In the genomic region with DNA sequence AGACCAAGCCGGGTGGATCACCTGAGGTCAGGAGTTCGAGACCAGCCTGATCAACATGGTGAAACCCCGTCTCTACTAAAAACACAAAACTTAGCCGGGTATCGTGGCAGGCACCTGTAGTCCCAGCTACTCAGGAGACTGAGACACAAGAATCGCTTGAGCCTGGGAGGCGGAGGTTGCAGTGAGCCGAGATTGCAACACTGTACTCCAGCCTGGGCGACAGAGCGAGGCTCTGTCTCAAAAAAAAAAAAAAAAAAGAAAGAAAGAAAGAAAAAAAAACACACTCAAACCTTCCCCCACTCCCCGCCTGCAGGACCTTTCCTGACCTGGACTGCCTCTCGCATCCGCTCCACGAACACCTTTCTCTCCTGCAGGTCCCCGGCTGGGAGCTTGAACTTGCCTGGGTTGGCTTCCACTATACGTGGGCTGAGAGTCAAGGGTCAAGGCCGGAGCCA, we compare ENCODE assay signal across 8 cellular contexts. TPM values are rescaled to one million over a fixed set of nuclear protein-coding genes. Genes with fewer than 3 reads are reported as not detected.
DNase-seq lines count a peak whose midpoint lies in the region; ATAC-seq and TF ChIP-seq lines count a peak whose summit lies in the region.
"Not testable (repeated sequence)": the region's sequence is repeated elsewhere in the genome, so short reads cannot be mapped to it uniquely, and the experiment has no call there.

No MANE protein-coding gene starts in this region.

- not testable (repeated sequence) for H3K27me3 ChIP-seq in IMR-90 (ENCODE audit: control insufficient read depth, insufficient read depth, low read length); layer of hippocampus (ENCODE audit: control insufficient read depth, insufficient read depth, low read length); neuronal stem cell (ENCODE audit: control insufficient read depth in 3 of 3, insufficient read depth in 3 of 3, low read depth in 1 of 3, low read length in 3 of 3)

- peaks cover 10% of the 10 kb centered on the region for H3K36me3 Mint-ChIP-seq in T-cell

- peak overlapping the region; percentile 69 for H2BK20ac ChIP-seq in IMR-90 (ENCODE audit: low read depth, low read length)

- not testable (repeated sequence) for TF ChIP-seq RAD21 in IMR-90 (IDR thresholded peaks at IDR 0.05; ENCODE audit: low read length)

- H3K79me1 ChIP-seq in IMR-90 (ENCODE audit: low read depth in 1 of 2, low read length in 2 of 2) (peaks cover 2 to 48% of the 10 kb centered on the region in 2 experiments; a peak in 2 of 4 replicates), neuronal stem cell (ENCODE audit: low read depth, low read length) (peaks cover 13% of the 10 kb centered on the region)

- H2BK120ac ChIP-seq in IMR-90 (ENCODE audit: low read depth, low read length): peak overlapping the region; percentile 59
- not testable (repeated sequence) for H2BK120ac ChIP-seq in neuronal stem cell (ENCODE audit: low read depth, low read length)

- H4K5ac ChIP-seq in IMR-90 (ENCODE audit: low read depth, low read length): peak overlapping the region; percentile 71

- H3K9ac ChIP-seq in IMR-90 (ENCODE audit: low read depth, low read length): peak overlapping the region; percentile 76
- H3K9ac ChIP-seq in neuronal stem cell (ENCODE audit: low read depth, low read length, poor library complexity): peak overlapping the region; percentile 87

- not testable (repeated sequence) for H3K9me3 ChIP-seq in IMR-90 (ENCODE audit: control insufficient read depth, insufficient read depth, low read length); neuronal stem cell (replicated peaks in 1 of 2; ENCODE audit: control insufficient read depth in 2 of 2, insufficient read depth in 1 of 2, low read depth in 1 of 2, low read length in 2 of 2)

- H4K91ac ChIP-seq in IMR-90 (ENCODE audit: insufficient read depth, low read depth, low read length): peak overlapping the region; percentile 74
- H4K91ac ChIP-seq in neuronal stem cell (ENCODE audit: low read depth, low read length, poor library complexity): not testable (repeated sequence)

- peak overlapping the region; percentile 89 for H3K4ac ChIP-seq in IMR-90 (ENCODE audit: low read depth, low read length)
- not testable (repeated sequence) for H3K4ac ChIP-seq in neuronal stem cell (ENCODE audit: low read length)

- H3K4me2 ChIP-seq in IMR-90 (ENCODE audit: low read depth, low read length) (peak overlapping the region; percentile 94), neuronal stem cell (ENCODE audit: insufficient read depth, low read length, poor library complexity, severe bottlenecking) (peak overlapping the region; percentile 84)

- DNase-seq in IMR-90; T-cell; epithelial cell of prostate (ENCODE audit: low read depth, low spot score); neuronal stem cell (ENCODE audit: low spot score): not testable (repeated sequence)
- DNase-seq in substantia nigra (lab: John Stamatoyannopoulos, UW): peak in 1 of 49 donors; percentile 46

- H3K4me3 Mint-ChIP-seq in T-cell: peak overlapping the region; percentile 80 to 99 (median 98)

- POLR2A ChIA-PET in IMR-90 (lab: Charles Lee; ENCODE audit: unreplicated experiment): interaction anchor here (0.6 kb wide), 1 partner anchor 58 kb away, joined by 7 read pairs; no protein-coding TSS in a partner anchor
- POLR2A ChIA-PET in T-cell (lab: Charles Lee): not testable (repeated sequence)

- intact Hi-C loops in IMR-90 (cut with micrococcal nuclease): not testable (repeated sequence)

- H4K20me1 ChIP-seq in IMR-90 (ENCODE audit: insufficient read depth, low read length): peaks cover 14% of the 10 kb centered on the region

- not testable (repeated sequence) for TF ChIP-seq POLR2A in IMR-90 (IDR thresholded peaks at IDR 0.05; ENCODE audit: low read depth, low read length)

- dilution Hi-C loops in IMR-90 (cut with HindIII; ENCODE audit: low sequenced_read_pairs, unreplicated experiment): not testable (repeated sequence)

- not testable (repeated sequence) for ATAC-seq in IMR-90 (ENCODE audit: low read depth); T-cell (replicated peaks in 1 of 4)

- H3K36me3 ChIP-seq in IMR-90 (ENCODE audit: control insufficient read depth, insufficient read depth, low read length) (peaks cover 12% of the 10 kb centered on the region), neuronal stem cell (replicated peaks in 1 of 2; ENCODE audit: control insufficient read depth in 2 of 2, insufficient read depth in 2 of 2, low read length in 2 of 2) (peaks cover 5 to 20% of the 10 kb centered on the region in 2 donors)

- H3K9me1 ChIP-seq in IMR-90 (ENCODE audit: insufficient read depth, low read length): not testable (repeated sequence)

- H3K27me3 Mint-ChIP-seq in T-cell: not testable (repeated sequence)

- WGBS in IMR-90 (ENCODE audit: extremely low coverage in 2 of 2, insufficient read length in 1 of 2), 2 experiments: 12% methylated on average over 6 of the region's 17 CpGs; no CpG with 5 or more reads in 1 of the 2 experiments
- WGBS in neuronal stem cell (ENCODE audit: extremely low coverage in 2 of 2, insufficient read length in 2 of 2, insufficient replicate concordance in 1 of 2), 2 donors: no CpG with 5 or more reads among the region's 17 CpGs

- peak overlapping the region; percentile 87 for H3K14ac ChIP-seq in IMR-90 (replicated peaks; ENCODE audit: low read depth, low read length)
- not testable (repeated sequence) for H3K14ac ChIP-seq in neuronal stem cell (ENCODE audit: low read length)

- CTCF ChIA-PET in IMR-90 (lab: Yijun Ruan, JAX): interaction anchor here (0.9 to 1.0 kb wide), 2 partner anchors 24 to 31 kb away, joined by 3 read pairs; a partner anchor contains a TSS
- CTCF ChIA-PET in T-cell (lab: Charles Lee): interaction anchor here in 1 of 2 donors (0.6 to 1.8 kb wide), 4 partner anchors 19 to 986 kb away, joined by 3 to 5 read pairs (median 4); a partner anchor contains a TSS

- H3K4me1 ChIP-seq in IMR-90 (ENCODE audit: control insufficient read depth, insufficient read depth, low read length); neuronal stem cell (ENCODE audit: control insufficient read depth in 2 of 2, insufficient read depth in 1 of 2, low read depth in 1 of 2, low read length in 2 of 2): not testable (repeated sequence)

- H2AFZ ChIP-seq in IMR-90 (replicated peaks; ENCODE audit: low read length, poor library complexity) (peak overlapping the region; percentile 98), neuronal stem cell (ENCODE audit: low read length) (peak overlapping the region; percentile 94)

- H3K9me3 Mint-ChIP-seq in T-cell: not testable (repeated sequence)

- peak overlapping the region; percentile 93 for H2AK5ac ChIP-seq in IMR-90 (ENCODE audit: low read depth, low read length)
- not testable (repeated sequence) for H2AK5ac ChIP-seq in neuronal stem cell (ENCODE audit: low read depth, low read length)

- H2BK12ac ChIP-seq in neuronal stem cell (ENCODE audit: low read length): not testable (repeated sequence)

- not testable (repeated sequence) for TF ChIP-seq CTCF in C4-2B (conservative IDR thresholded peaks at IDR 0.05); IMR-90 (conservative IDR thresholded peaks at IDR 0.05; ENCODE audit: low read depth, low read length)

- H3K56ac ChIP-seq in IMR-90 (ENCODE audit: extremely low read depth, insufficient read depth, low read length): peak overlapping the region; percentile 17; the same call in 1 of the 2 replicates

- in situ Hi-C loops in IMR-90 (cut with MboI; ENCODE audit: low sequenced_read_pairs): not testable (repeated sequence)

- peak overlapping the region; percentile 63 to 71 for H3K27ac Mint-ChIP-seq in T-cell

- peak overlapping the region; percentile 65 for H2BK5ac ChIP-seq in IMR-90 (ENCODE audit: low read depth, low read length, poor library complexity, severe bottlenecking)
- peak overlapping the region; percentile 15 for H2BK5ac ChIP-seq in neuronal stem cell (ENCODE audit: low read length)

- H3K23ac ChIP-seq in IMR-90 (ENCODE audit: low read depth, low read length): peak overlapping the region; percentile 94
- not testable (repeated sequence) for H3K23ac ChIP-seq in neuronal stem cell (ENCODE audit: low read depth, low read length, poor library complexity)

- H3K27ac ChIP-seq in C4-2B (peak overlapping the region; percentile 94), IMR-90 (ENCODE audit: insufficient read depth, low read length) (peak overlapping the region; percentile 74), angular gyrus (ENCODE audit: low read depth, low read length) (peak overlapping the region; percentile 88), epithelial cell of prostate (peak overlapping the region; percentile 99), layer of hippocampus (ENCODE audit: low read depth, low read length) (peak overlapping the region; percentile 97), substantia nigra (ENCODE audit: low read depth, low read length, poor library complexity, severe bottlenecking) (peak overlapping the region; percentile 91)
- H3K27ac ChIP-seq in neuronal stem cell (replicated peaks; ENCODE audit: low read length): not testable (repeated sequence)

- H2BK15ac ChIP-seq in IMR-90 (ENCODE audit: low read depth, low read length): 0 out of 3 replicates have a peak overlapping the region, but pooled peaks have one; percentile 31
- H2BK15ac ChIP-seq in neuronal stem cell (ENCODE audit: low read length): not testable (repeated sequence)

- H3K4me3 ChIP-seq in IMR-90 (ENCODE audit: insufficient read depth, low read depth, low read length) (peak overlapping the region; percentile 72), neuronal stem cell (ENCODE audit: low read length in 2 of 2) (peak overlapping the region; percentile 69 to 94)

- H3K4me1 Mint-ChIP-seq in T-cell: peaks cover 15 to 38% (median 28%) of the 10 kb centered on the region in 3 donors

- H3K18ac ChIP-seq in IMR-90 (ENCODE audit: low read depth, low read length) (0 out of 2 replicates have a peak overlapping the region, but pooled peaks have one; percentile 3), neuronal stem cell (ENCODE audit: low read length) (peak overlapping the region; percentile 96)

- H2AK9ac ChIP-seq in IMR-90 (replicated peaks; ENCODE audit: low read depth, low read length, poor library complexity): peak overlapping the region; percentile 99

- H4K8ac ChIP-seq in IMR-90 (ENCODE audit: low read depth in 2 of 2, low read length in 2 of 2): peak overlapping the region; percentile 80 to 90
- not testable (repeated sequence) for H4K8ac ChIP-seq in neuronal stem cell (ENCODE audit: low read depth, low read length)

- BruUV-seq in IMR-90 (replicated peaks; lab: Mats Ljungman, UMichigan): not testable (repeated sequence)

RNA-seq across cellular contexts. Expression of a gene that starts 1.0 kb away (rescaled TPM):
- 64.9 and 76.7 TPM in 2 replicates for total RNA-seq in IMR-90 (2012; rRNA removed)
- polyA plus RNA-seq in IMR-90 (2012; rRNA removed): 77.9 and 82.0 TPM in 2 replicates
- 83.2 and 104 TPM in 2 replicates for polyA plus RNA-seq in IMR-90 (2012; cell fraction: cytosol; rRNA removed)
- 242 and 318 TPM in 2 replicates for polyA plus RNA-seq in IMR-90 (2012; cell fraction: nucleus; rRNA removed; ENCODE audit: low replicate concordance)
- total RNA-seq in T-cell: 10 to 100 TPM; 43.8 to 89.6 (median 67.3) TPM
- 35.3 TPM for polyA plus RNA-seq in neuronal stem cell (2013, experiment 1 of 2)
- 33.1 TPM for polyA plus RNA-seq in neuronal stem cell (2013, experiment 2 of 2)

RNA-seq across cellular contexts. Expression of a gene that starts 1.0 kb away (rescaled TPM):
- 7.7 and 17.5 TPM in 2 replicates for total RNA-seq in IMR-90 (2012; rRNA removed)
- polyA plus RNA-seq in IMR-90 (2012; rRNA removed): 99.4 and 102 TPM in 2 replicates
- polyA plus RNA-seq in IMR-90 (2012; cell fraction: cytosol; rRNA removed): 235 and 278 TPM in 2 replicates
- polyA plus RNA-seq in IMR-90 (2012; cell fraction: nucleus; rRNA removed; ENCODE audit: low replicate concordance): 283 and 529 TPM in 2 replicates
- 100 to 1,000 TPM; 165 to 413 (median 196) TPM for total RNA-seq in T-cell
- polyA plus RNA-seq in neuronal stem cell (2013, experiment 1 of 2): 64.6 TPM
- polyA plus RNA-seq in neuronal stem cell (2013, experiment 2 of 2): 64.5 TPM

RNA-seq across cellular contexts. Expression of a gene that starts 31.1 kb away (rescaled TPM):
- total RNA-seq in IMR-90 (2012; rRNA removed) (42.5 and 56.7 TPM in 2 replicates), T-cell (10 to 100 TPM; 23.8 to 44.9 (median 38.1) TPM)
- 181 and 243 TPM in 2 replicates for polyA plus RNA-seq in IMR-90 (2012; rRNA removed)
- 122 and 198 TPM in 2 replicates for polyA plus RNA-seq in IMR-90 (2012; cell fraction: cytosol; rRNA removed)
- 98.8 and 265 TPM in 2 replicates for polyA plus RNA-seq in IMR-90 (2012; cell fraction: nucleus; rRNA removed; ENCODE audit: low replicate concordance)
- polyA plus RNA-seq in neuronal stem cell (2013, experiment 1 of 2): 123 TPM
- polyA plus RNA-seq in neuronal stem cell (2013, experiment 2 of 2): 121 TPM

RNA-seq across cellular contexts. Expression of a gene that starts 32.7 kb away (rescaled TPM):
- 23.3 and 28.3 TPM in 2 replicates for total RNA-seq in IMR-90 (2012; rRNA removed)
- 56.0 and 62.1 TPM in 2 replicates for polyA plus RNA-seq in IMR-90 (2012; rRNA removed)
- polyA plus RNA-seq in IMR-90 (2012; cell fraction: cytosol; rRNA removed): 30.8 and 37.2 TPM in 2 replicates
- 280 and 687 TPM in 2 replicates for polyA plus RNA-seq in IMR-90 (2012; cell fraction: nucleus; rRNA removed; ENCODE audit: low replicate concordance)
- total RNA-seq in T-cell: 100 to 1,000 TPM in 2 of 5 donors, 10 to 100 TPM in 3; 68.9 to 121 (median 95.6) TPM
- polyA plus RNA-seq in neuronal stem cell (2013, experiment 1 of 2): 22.9 TPM
- polyA plus RNA-seq in neuronal stem cell (2013, experiment 2 of 2): 24.4 TPM

RNA-seq across cellular contexts. Expression of a gene that starts 46.5 kb away (rescaled TPM):
- 0.28 and 0.36 TPM in 2 replicates for total RNA-seq in IMR-90 (2012; rRNA removed)
- 0.39 and 0.63 TPM in 2 replicates for polyA plus RNA-seq in IMR-90 (2012; rRNA removed)
- 0.17 and 0.64 TPM in 2 replicates for polyA plus RNA-seq in IMR-90 (2012; cell fraction: cytosol; rRNA removed)
- polyA plus RNA-seq in IMR-90 (2012; cell fraction: nucleus; rRNA removed; ENCODE audit: low replicate concordance): 0.56 and 1.4 TPM in 2 replicates
- 10 to 100 TPM in 3 of 5 donors, 1 to 10 TPM in 2; 3.4 to 20.6 (median 15.4) TPM for total RNA-seq in T-cell
- polyA plus RNA-seq in neuronal stem cell (2013, experiment 1 of 2): 1.1 TPM
- polyA plus RNA-seq in neuronal stem cell (2013, experiment 2 of 2): 1.1 TPM
